In genomic region chr7:101529560-101529959, GRCh38 we compare ENCODE assay signal across 23 cellular contexts.
DNase-seq lines count a peak whose midpoint lies in the region; ATAC-seq and TF ChIP-seq lines count a peak whose summit lies in the region.
"Had no signal": no experiment of that assay in that cellular context is flagged by ENCODE, and none has a peak within 500 bp of the region (broad histone marks: within the 10 kb centered on the region; RNA-seq: fewer than 3 reads in every experiment).

No MANE protein-coding gene starts in this region.

- CTCF ChIA-PET in Panc1 (lab: Charles Lee) = no interaction called here

- peaks cover 4% of the 10 kb centered on the region; the same call in 1 of the 2 replicates for H3K36me3 Mint-ChIP-seq in HFFc6 (ENCODE audit: low read depth)
- H3K36me3 Mint-ChIP-seq: CD14-positive monocyte; CD4-positive, alpha-beta memory T cell; CD4-positive, CD25-positive, alpha-beta regulatory T cell; CD8-positive, alpha-beta memory T cell had no signal

- no peak overlapping the region for H3K4me3 Mint-ChIP-seq in HFFc6
- H3K4me3 Mint-ChIP-seq: CD14-positive monocyte; CD4-positive, alpha-beta memory T cell; CD8-positive, alpha-beta memory T cell had no signal

- POLR2A ChIA-PET in Panc1 (lab: Charles Lee) = no interaction called here

- H3K4me1 Mint-ChIP-seq in HFFc6 (ENCODE audit: low read depth) = peaks cover 19% of the 10 kb centered on the region
- H3K4me1 Mint-ChIP-seq: CD4-positive, alpha-beta memory T cell; CD4-positive, CD25-positive, alpha-beta regulatory T cell; CD8-positive, alpha-beta memory T cell had no signal

- TF ChIP-seq CTCF in HFFc6 (IDR thresholded peaks at IDR 0.05) = no peak
- no peak for TF ChIP-seq CTCF in Panc1 (IDR thresholded peaks at IDR 0.05)

- peaks cover 22% of the 10 kb centered on the region for H3K4me1 ChIP-seq in Panc1 (ENCODE audit: control insufficient read depth, insufficient read depth, low read length)
- H3K4me1 ChIP-seq: BE2C had no signal

- no peaks in the 10 kb centered on the region for H3K27me3 ChIP-seq in Panc1 (ENCODE audit: control insufficient read depth, insufficient read depth, low read length)
- H3K27me3 ChIP-seq: BE2C, BLaER1 had no signal

- intact Hi-C loops in Panc1 (cut with micrococcal nuclease; ENCODE audit: unreplicated experiment) = no loop called here

- in situ Hi-C loops in Panc1 (cut with HindIII; ENCODE audit: low pct_unique_long_range_greater_than_20kb, low sequenced_read_pairs) = no loop called here

- no TSS peak for BruUV-seq in Panc1 (replicated peaks; lab: Mats Ljungman, UMichigan)

- H3K9me3 Mint-ChIP-seq in HFFc6 = peaks cover 4% of the 10 kb centered on the region; the same call in 1 of the 2 replicates

- no peaks in the 10 kb centered on the region for H3K36me3 ChIP-seq in Panc1 (ENCODE audit: control insufficient read depth, insufficient read depth, low read length)
- H3K36me3 ChIP-seq: BE2C, BLaER1 had no signal

- H3K27ac ChIP-seq in Panc1 (ENCODE audit: low read length) = peak overlapping the region; percentile 26; the same call in 1 of the 2 replicates
- H3K27ac ChIP-seq: BLaER1 had no signal

- peak overlapping the region; percentile 7; the same call in 1 of the 2 replicates for H3K27ac Mint-ChIP-seq in HFFc6
- H3K27ac Mint-ChIP-seq: CD14-positive monocyte; CD4-positive, alpha-beta memory T cell; CD4-positive, CD25-positive, alpha-beta regulatory T cell; CD8-positive, alpha-beta memory T cell had no signal

- H3K9me3 ChIP-seq in Panc1 (ENCODE audit: control insufficient read depth, insufficient read depth, low read depth, low read length) = no peaks in the 10 kb centered on the region
- H3K9me3 ChIP-seq: BE2C had no signal

- ATAC-seq in Panc1 (no peak), HG03571 (IDR thresholded peaks at IDR 0.05; ENCODE audit: unreplicated experiment) (no peak)
- ATAC-seq: GM12878 had no signal

- DNase-seq in HFFc6 (no peak), Panc1 (ENCODE audit: low read depth, low spot score) (no peak), NCI-H526 treated with DMSO at 0.1 percent for 48 hours (lab: John Stamatoyannopoulos, UW) (no peak), NCI-H1105 treated with DMSO at 0.1 percent for 48 hours (lab: John Stamatoyannopoulos, UW) (no peak)
- DNase-seq: 8988T; ACHN; BE2C; C1 segment of cervical spinal cord; CD4-positive, alpha-beta memory T cell; CD4-positive, CD25-positive, alpha-beta regulatory T cell; CD8-positive, alpha-beta memory T cell; COR-L47; DMS 273 treated with DMSO at 0.1 percent for 48 hours; DMS153; DMS53; DMS79; DND-41; EL; GDM1 had no signal

- H3K27me3 Mint-ChIP-seq in HFFc6 (ENCODE audit: insufficient read depth) = peaks cover 11% of the 10 kb centered on the region

- H3K4me3 ChIP-seq in Panc1 (ENCODE audit: low read depth in 2 of 2, low read length in 2 of 2) = no peak overlapping the region
- H3K4me3 ChIP-seq: BLaER1, GM12878 had no signal
